Comparison of ENCODE assay signal across 20 cellular contexts in the genomic region with DNA sequence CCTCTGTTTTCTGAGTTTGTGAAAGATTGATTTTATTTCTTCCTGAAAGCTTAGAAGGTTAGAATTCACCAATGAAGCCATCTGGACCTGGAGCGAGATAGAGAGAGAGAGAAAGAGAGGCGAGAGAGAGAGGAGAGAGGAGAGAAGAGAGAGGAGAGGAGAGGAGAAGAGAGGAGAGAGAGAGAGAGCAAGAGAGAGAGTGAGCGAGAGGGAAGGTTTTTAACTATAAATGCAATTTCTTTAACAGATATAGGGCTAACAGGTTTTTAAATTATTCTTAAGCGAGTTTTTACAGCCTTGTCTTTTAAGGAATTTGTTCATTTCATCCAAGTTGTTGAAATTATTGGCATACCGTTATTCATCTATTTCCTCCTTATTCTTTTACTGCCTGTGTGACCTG. TPM values are rescaled to one million over a fixed set of nuclear protein-coding genes. Genes with fewer than 3 reads are reported as not detected.
A peak's percentile ranks its signal among the peaks of the same experiment; 100 is the strongest.
DNase-seq lines count a peak whose midpoint lies in the region; ATAC-seq and TF ChIP-seq lines count a peak whose summit lies in the region.
"Had no signal": no experiment of that assay in that cellular context is flagged by ENCODE, and none has a peak within 500 bp of the region (broad histone marks: within the 10 kb centered on the region; RNA-seq: fewer than 3 reads in every experiment).

No MANE protein-coding gene starts in this region.

- intact Hi-C loops in Calu3 (cut with micrococcal nuclease; ENCODE audit: unreplicated experiment), result no loop called here
- intact Hi-C loops in activated B cell treated with CpG ODN at 0.5 μM for 24 hours (cut with micrococcal nuclease), result no loop called here

- H3K27me3 Mint-ChIP-seq in Calu3 (ENCODE audit: unreplicated experiment), result no peaks in the 10 kb centered on the region
- no peaks in the 10 kb centered on the region for H3K27me3 Mint-ChIP-seq in activated B cell treated with CpG ODN at 0.5 μM for 24 hours
- no peaks in the 10 kb centered on the region for H3K27me3 Mint-ChIP-seq in natural killer cell treated with Interleukin-12 subunit alpha and Interleukin-12 subunit beta and Interleukin-15 and Interleukin-18, amount 100 ng/mL, for 72 hours
- H3K27me3 Mint-ChIP-seq: naive thymus-derived CD4-positive, alpha-beta T cell had no signal

- H3K36me3 Mint-ChIP-seq in Calu3 (ENCODE audit: insufficient read depth, unreplicated experiment), result no peaks in the 10 kb centered on the region
- peaks cover 13% of the 10 kb centered on the region for H3K36me3 Mint-ChIP-seq in activated B cell treated with CpG ODN at 0.5 μM for 24 hours (ENCODE audit: low read depth)
- peaks cover 6% of the 10 kb centered on the region for H3K36me3 Mint-ChIP-seq in natural killer cell treated with Interleukin-12 subunit alpha and Interleukin-12 subunit beta and Interleukin-15 and Interleukin-18, amount 100 ng/mL, for 72 hours

- ATAC-seq in activated B cell treated with CpG ODN at 0.5 μM for 24 hours (ENCODE audit: low read depth), result no peak
- ATAC-seq in natural killer cell treated with Interleukin-12 subunit alpha and Interleukin-12 subunit beta and Interleukin-15 and Interleukin-18, amount 100 ng/mL, for 72 hours, result no peak
- no peak for ATAC-seq in HG02870 (IDR thresholded peaks at IDR 0.05; ENCODE audit: unreplicated experiment)
- ATAC-seq: gastroesophageal sphincter; naive thymus-derived CD4-positive, alpha-beta T cell; stimulated activated naive CD8-positive, alpha-beta T cell treated with anti-CD3 and anti-CD28 coated beads, Interleukin-15, Interleukin-2, amounts not matched to agents 100 U/mL and 50 U/mL, for 24 hours had no signal

- POLR2A ChIA-PET in activated B cell treated with CpG ODN at 0.5 μM for 24 hours (lab: Charles Lee), result no interaction called here

- CTCF ChIA-PET in Calu3 (lab: Charles Lee) (interaction anchor here (0.6 kb wide), 2 partner anchors 93 to 116 kb away, joined by 3 to 4 read pairs; no protein-coding TSS in a partner anchor), activated B cell treated with CpG ODN at 0.5 μM for 24 hours (lab: Charles Lee) (no interaction called here)

- H3K4me1 Mint-ChIP-seq in Calu3 (ENCODE audit: low read depth, unreplicated experiment) (peaks cover 23% of the 10 kb centered on the region), activated B cell treated with CpG ODN at 0.5 μM for 24 hours (peaks cover 34% of the 10 kb centered on the region)
- peaks cover 16 to 39% of the 10 kb centered on the region in 2 donors for H3K4me1 Mint-ChIP-seq in natural killer cell treated with Interleukin-12 subunit alpha and Interleukin-12 subunit beta and Interleukin-15 and Interleukin-18, amount 100 ng/mL, for 72 hours (ENCODE audit: low read depth in 2 of 2)

- TF ChIP-seq CTCF in Calu3 (IDR thresholded peaks at IDR 0.05; ENCODE audit: unreplicated experiment) (no peak), activated B cell treated with CpG ODN at 0.5 μM for 24 hours (IDR thresholded peaks at IDR 0.05) (no peak)

- H3K4me3 Mint-ChIP-seq in Calu3 (ENCODE audit: low read depth, unreplicated experiment), result no peak overlapping the region
- H3K4me3 Mint-ChIP-seq in activated B cell treated with CpG ODN at 0.5 μM for 24 hours, result peak overlapping the region; percentile 25
- H3K4me3 Mint-ChIP-seq in natural killer cell treated with Interleukin-12 subunit alpha and Interleukin-12 subunit beta and Interleukin-15 and Interleukin-18, amount 100 ng/mL, for 72 hours, result peak overlapping the region; percentile 70

- no peaks in the 10 kb centered on the region for H3K9me3 Mint-ChIP-seq in Calu3 (ENCODE audit: low read depth, unreplicated experiment)
- H3K9me3 Mint-ChIP-seq in activated B cell treated with CpG ODN at 0.5 μM for 24 hours, result no peaks in the 10 kb centered on the region
- no peaks in the 10 kb centered on the region for H3K9me3 Mint-ChIP-seq in natural killer cell treated with Interleukin-12 subunit alpha and Interleukin-12 subunit beta and Interleukin-15 and Interleukin-18, amount 100 ng/mL, for 72 hours

- H3K27ac Mint-ChIP-seq in Calu3 (ENCODE audit: unreplicated experiment) (peak overlapping the region; percentile 2), activated B cell treated with CpG ODN at 0.5 μM for 24 hours (no peak overlapping the region)
- peak overlapping the region; percentile 20 to 39 for H3K27ac Mint-ChIP-seq in natural killer cell treated with Interleukin-12 subunit alpha and Interleukin-12 subunit beta and Interleukin-15 and Interleukin-18, amount 100 ng/mL, for 72 hours

- peak; percentile 7 to 32 for DNase-seq in AML-193 (lab: John Stamatoyannopoulos, UW)
- no peak for DNase-seq in Calu3
- no peak for DNase-seq in activated B cell treated with CpG ODN at 0.5 μM for 24 hours
- DNase-seq in natural killer cell treated with Interleukin-12 subunit alpha and Interleukin-12 subunit beta and Interleukin-15 and Interleukin-18, amount 100 ng/mL, for 72 hours (ENCODE audit: low spot score), result no peak
- DNase-seq in activated effector memory CD4-positive, alpha-beta T cell treated with anti-CD3 and anti-CD28 coated beads, Interleukin-2, amount 50 U/mL, for 16 hours, result no peak
- DNase-seq in NCI-H128 (lab: John Stamatoyannopoulos, UW; ENCODE audit: unreplicated experiment), result no peak
- DNase-seq: activated gamma-delta T cell treated with Interleukin-2 at 50 U/mL for 16 hours; effector CD8-positive, alpha-beta T cell; EL; naive thymus-derived CD4-positive, alpha-beta T cell; NCI-H1436 treated with DMSO at 0.1 percent for 48 hours; NCI-H526 treated with DMSO at 0.1 percent for 48 hours; posterior cingulate gyrus; SHP77 treated with DMSO at 0.1 percent for 48 hours; stimulated activated naive CD8-positive, alpha-beta T cell treated with anti-CD3 and anti-CD28 coated beads, Interleukin-15, Interleukin-2, amounts not matched to agents 100 U/mL and 50 U/mL, for 24 hours; T-helper 1 cell; tibial artery had no signal

- no TSS peak for BruUV-seq in Calu3 (replicated peaks; lab: Mats Ljungman, UMichigan)

RNA-seq across cellular contexts. Expression of a gene that starts 56.0 kb away (rescaled TPM):
- total RNA-seq in Calu3 (2022), result 43.5 and 59.3 TPM in 2 replicates
- total RNA-seq in activated B cell treated with CpG ODN at 0.5 μM for 24 hours, result 51.9 and 55.6 TPM in 2 replicates
- total RNA-seq in natural killer cell treated with Interleukin-12 subunit alpha and Interleukin-12 subunit beta and Interleukin-15 and Interleukin-18, amount 100 ng/mL, for 72 hours, result 10 to 100 TPM; 53.8 to 66.6 TPM

RNA-seq across cellular contexts. Expression of a gene that starts 56.3 kb away (rescaled TPM):
- 2.3 and 3.3 TPM in 2 replicates for total RNA-seq in Calu3 (2022)
- total RNA-seq in activated B cell treated with CpG ODN at 0.5 μM for 24 hours, result 2.5 and 3.1 TPM in 2 replicates
- total RNA-seq in natural killer cell treated with Interleukin-12 subunit alpha and Interleukin-12 subunit beta and Interleukin-15 and Interleukin-18, amount 100 ng/mL, for 72 hours, result 1 to 10 TPM; 3.1 to 4.5 TPM
- total RNA-seq: ascending aorta had no signal

Comparison
In these comparisons a context has a peak if more than half of its experiments do, and no peak if none do; other contexts are left out.
1. DNase-seq: peak in AML-193 (2 of 2); none in Calu3 (single experiment), activated B cell treated with CpG ODN at 0.5 μM for 24 hours (single experiment), natural killer cell treated with Interleukin-12 subunit alpha and Interleukin-12 subunit beta and Interleukin-15 and Interleukin-18, amount 100 ng/mL, for 72 hours (single experiment), activated effector memory CD4-positive, alpha-beta T cell treated with anti-CD3 and anti-CD28 coated beads, Interleukin-2, amount 50 U/mL, for 16 hours (single experiment) and NCI-H128 (single experiment).